15 cellular contexts compared by ENCODE assay signal in the genomic region with DNA sequence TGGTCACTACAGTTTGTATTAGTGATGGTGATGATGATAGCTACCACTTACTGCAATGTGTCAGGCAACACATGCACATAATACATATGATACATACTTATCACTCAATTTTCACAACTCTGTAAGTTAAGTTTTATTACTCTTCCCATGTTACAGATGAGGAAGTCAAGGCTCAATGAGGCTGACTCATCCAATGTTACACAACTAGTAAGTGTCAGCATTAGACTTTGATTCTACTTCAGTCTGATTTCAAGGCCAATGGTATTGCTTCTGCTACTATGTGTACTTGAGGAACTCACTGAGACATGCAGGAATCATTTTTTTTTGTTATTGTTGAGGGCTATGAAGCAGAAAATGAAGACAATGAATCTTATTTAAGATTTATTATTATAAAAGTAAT.
A peak's percentile ranks its signal among the peaks of the same experiment; 100 is the strongest.
DNase-seq lines count a peak whose midpoint lies in the region; ATAC-seq, FAIRE-seq and TF ChIP-seq lines count a peak whose summit lies in the region.
"Had no signal": no experiment of that assay in that cellular context is flagged by ENCODE, and none has a peak within 500 bp of the region (broad histone marks: within the 10 kb centered on the region; RNA-seq: fewer than 3 reads in every experiment).

No MANE protein-coding gene starts in this region.

- peak; percentile 54 for FAIRE-seq in astrocyte (lab: Jason Lieb, UNC)
- FAIRE-seq: RCC 7860 had no signal

- no peaks in the 10 kb centered on the region for H3K36me3 ChIP-seq in astrocyte (ENCODE audit: insufficient read depth, low read length)
- H3K36me3 ChIP-seq in naive thymus-derived CD4-positive, alpha-beta T cell (ENCODE audit: control insufficient read depth in 2 of 3, insufficient read depth in 3 of 3, low read length in 3 of 3): no peaks in the 10 kb centered on the region
- no peaks in the 10 kb centered on the region for H3K36me3 ChIP-seq in psoas muscle (ENCODE audit: insufficient read depth in 1 of 2, low read depth in 1 of 2)
- H3K36me3 ChIP-seq: BLaER1 treated with 17β-estradiol and CSF1 and Interleukin-3, amounts not matched to agents 10 nM and 100 nM; SJCRH30 had no signal

- CTCF ChIA-PET in naive thymus-derived CD4-positive, alpha-beta T cell (lab: Charles Lee): no interaction called here

- intact Hi-C loops in naive thymus-derived CD4-positive, alpha-beta T cell (cut with micrococcal nuclease): no loop called here
- intact Hi-C loops in psoas muscle (cut with DNase I): no loop called here

- no peak overlapping the region for H3K27ac Mint-ChIP-seq in astrocyte (ENCODE audit: unreplicated experiment)
- H3K27ac Mint-ChIP-seq in naive thymus-derived CD4-positive, alpha-beta T cell: no peak overlapping the region
- H3K27ac Mint-ChIP-seq: HFFc6 had no signal

- H3K27ac ChIP-seq in HL-60 (replicated peaks): no peak overlapping the region
- H3K27ac ChIP-seq in astrocyte (ENCODE audit: low read depth, low read length): no peak overlapping the region
- H3K27ac ChIP-seq in naive thymus-derived CD4-positive, alpha-beta T cell (ENCODE audit: low read depth, low read length): no peak overlapping the region
- H3K27ac ChIP-seq in psoas muscle: no peak overlapping the region
- H3K27ac ChIP-seq: BLaER1 treated with 17β-estradiol and CSF1 and Interleukin-3, amounts not matched to agents 10 nM and 100 nM; KMS-11; SJCRH30 had no signal

- no peak overlapping the region for H3K9ac ChIP-seq in astrocyte (ENCODE audit: low read length)
- H3K9ac ChIP-seq: BLaER1 treated with 17β-estradiol and CSF1 and Interleukin-3, amounts not matched to agents 10 nM and 100 nM; KMS-11 had no signal

- no peak overlapping the region for H3K4me3 Mint-ChIP-seq in astrocyte (ENCODE audit: unreplicated experiment)
- H3K4me3 Mint-ChIP-seq in naive thymus-derived CD4-positive, alpha-beta T cell: no peak overlapping the region
- H3K4me3 Mint-ChIP-seq: HFFc6 had no signal

- H4K20me1 ChIP-seq in astrocyte (ENCODE audit: insufficient read depth, low read length): no peaks in the 10 kb centered on the region
- H4K20me1 ChIP-seq: BLaER1 treated with 17β-estradiol and CSF1 and Interleukin-3, amounts not matched to agents 10 nM and 100 nM had no signal

- ATAC-seq in naive thymus-derived CD4-positive, alpha-beta T cell: peak; percentile 32
- ATAC-seq in psoas muscle: no peak

- peaks cover 2% of the 10 kb centered on the region for H3K36me3 Mint-ChIP-seq in astrocyte (ENCODE audit: low read depth, unreplicated experiment)
- peaks cover 0 to 21% (median 11%) of the 10 kb centered on the region in 5 donors for H3K36me3 Mint-ChIP-seq in naive thymus-derived CD4-positive, alpha-beta T cell

- peak; percentile 31 to 41 for DNase-seq in HL-60 (ENCODE audit: low read depth in 1 of 2, low spot score in 1 of 2)
- peak; percentile 62 for DNase-seq in MV-4-11 (lab: John Stamatoyannopoulos, UW)
- DNase-seq in astrocyte (ENCODE audit: low read depth): no peak
- no peak for DNase-seq in naive thymus-derived CD4-positive, alpha-beta T cell
- DNase-seq in psoas muscle: no peak
- no peak for DNase-seq in retina
- no peak for DNase-seq in cortex of kidney (lab: John Stamatoyannopoulos, UW)
- DNase-seq: HFFc6, NCI-H146, NCI-H345, NCI-H69, SJCRH30 had no signal

- no peaks in the 10 kb centered on the region for H3K27me3 Mint-ChIP-seq in astrocyte (ENCODE audit: low read depth, unreplicated experiment)
- no peaks in the 10 kb centered on the region for H3K27me3 Mint-ChIP-seq in naive thymus-derived CD4-positive, alpha-beta T cell

- no peaks in the 10 kb centered on the region for H3K79me2 ChIP-seq in astrocyte (ENCODE audit: insufficient read depth, low read length)

- H3K4me2 ChIP-seq in astrocyte (ENCODE audit: low read length): no peak overlapping the region
- H3K4me2 ChIP-seq: KMS-11 had no signal

- TF ChIP-seq CTCF in HL-60 (IDR thresholded peaks at IDR 0.05; ENCODE audit: insufficient read depth, low read length) (no peak), astrocyte (IDR thresholded peaks at IDR 0.05; ENCODE audit: insufficient read depth, low read depth, low read length) (no peak), psoas muscle (IDR thresholded peaks at IDR 0.05) (no peak)

- no peaks in the 10 kb centered on the region for H3K4me1 Mint-ChIP-seq in astrocyte (ENCODE audit: low read depth, unreplicated experiment)
- H3K4me1 Mint-ChIP-seq in naive thymus-derived CD4-positive, alpha-beta T cell: no peaks in the 10 kb centered on the region

- H3K27me3 ChIP-seq in HL-60 (ENCODE audit: insufficient read depth, poor library complexity, severe bottlenecking) (no peaks in the 10 kb centered on the region), astrocyte (ENCODE audit: insufficient read depth, low read length) (no peaks in the 10 kb centered on the region), psoas muscle (ENCODE audit: insufficient read depth in 3 of 3, low read length in 2 of 3) (peaks cover 0 to 6% (median 0%) of the 10 kb centered on the region in 3 donors)
- H3K27me3 ChIP-seq in naive thymus-derived CD4-positive, alpha-beta T cell (ENCODE audit: control insufficient read depth in 2 of 2, insufficient read depth in 2 of 2, low read length in 2 of 2): no peaks in the 10 kb centered on the region
- H3K27me3 ChIP-seq: SJCRH30 had no signal

- H3K9me3 ChIP-seq in astrocyte (ENCODE audit: insufficient read depth, low read depth, low read length): no peaks in the 10 kb centered on the region
- no peaks in the 10 kb centered on the region for H3K9me3 ChIP-seq in naive thymus-derived CD4-positive, alpha-beta T cell (ENCODE audit: control insufficient read depth in 2 of 3, low read length in 3 of 3)
- H3K9me3 ChIP-seq in psoas muscle: no peaks in the 10 kb centered on the region
- H3K9me3 ChIP-seq: SJCRH30 had no signal

- POLR2A ChIA-PET in naive thymus-derived CD4-positive, alpha-beta T cell (lab: Charles Lee): no interaction called here

- H3K4me3 ChIP-seq in HL-60 (replicated peaks; ENCODE audit: insufficient read depth, low read length) (no peak overlapping the region), astrocyte (ENCODE audit: insufficient read depth, low read depth, low read length) (no peak overlapping the region), psoas muscle (no peak overlapping the region)
- no peak overlapping the region for H3K4me3 ChIP-seq in naive thymus-derived CD4-positive, alpha-beta T cell (ENCODE audit: low read length)
- H3K4me3 ChIP-seq: BLaER1 treated with 17β-estradiol and CSF1 and Interleukin-3, amounts not matched to agents 10 nM and 100 nM; SJCRH30 had no signal

- H3K4me1 ChIP-seq in astrocyte (ENCODE audit: insufficient read depth, low read length) (no peaks in the 10 kb centered on the region), psoas muscle (no peaks in the 10 kb centered on the region)
- H3K4me1 ChIP-seq in naive thymus-derived CD4-positive, alpha-beta T cell (ENCODE audit: control insufficient read depth in 2 of 2, insufficient read depth in 2 of 2, low read length in 2 of 2): no peaks in the 10 kb centered on the region
- H3K4me1 ChIP-seq: SJCRH30 had no signal

- no peak overlapping the region for H2AFZ ChIP-seq in astrocyte (ENCODE audit: low read depth, low read length)

- peaks cover 2% of the 10 kb centered on the region for H3K9me3 Mint-ChIP-seq in astrocyte (ENCODE audit: unreplicated experiment)
- peaks cover 0 to 6% (median 0%) of the 10 kb centered on the region in 11 donors for H3K9me3 Mint-ChIP-seq in naive thymus-derived CD4-positive, alpha-beta T cell
- H3K9me3 Mint-ChIP-seq: HFFc6 had no signal

Comparison
In these comparisons a context has a peak if more than half of its experiments do, and no peak if none do; other contexts are left out.
1. DNase-seq: peak in HL-60 (2 of 2) and MV-4-11 (single experiment); none in astrocyte (single experiment), naive thymus-derived CD4-positive, alpha-beta T cell (0 of 9), psoas muscle (0 of 2), retina (single experiment) and cortex of kidney (single experiment).